ENCODE assay signal across 1 cellular context in genomic region chr3:16550305-16550675, GRCh38.
TF ChIP-seq lines count a peak whose summit lies in the region.

No MANE protein-coding gene starts in this region.

TF ChIP-seq in IMR-90, 13 proteins besides CTCF, POLR2A, EP300 and RAD21:
- TF ChIP-seq MXI1 (IDR thresholded peaks at IDR 0.05; ENCODE audit: borderline replicate concordance, low read depth, low read length) (no peak), MAFK (IDR thresholded peaks at IDR 0.05; ENCODE audit: low read depth, low read length) (no peak), CEBPB (IDR thresholded peaks at IDR 0.05; ENCODE audit: low read depth, low read length) (no peak), SMC3 (IDR thresholded peaks at IDR 0.05; ENCODE audit: low read depth, low read length) (no peak)
